7 cellular contexts compared by ENCODE assay signal in the genomic region with DNA sequence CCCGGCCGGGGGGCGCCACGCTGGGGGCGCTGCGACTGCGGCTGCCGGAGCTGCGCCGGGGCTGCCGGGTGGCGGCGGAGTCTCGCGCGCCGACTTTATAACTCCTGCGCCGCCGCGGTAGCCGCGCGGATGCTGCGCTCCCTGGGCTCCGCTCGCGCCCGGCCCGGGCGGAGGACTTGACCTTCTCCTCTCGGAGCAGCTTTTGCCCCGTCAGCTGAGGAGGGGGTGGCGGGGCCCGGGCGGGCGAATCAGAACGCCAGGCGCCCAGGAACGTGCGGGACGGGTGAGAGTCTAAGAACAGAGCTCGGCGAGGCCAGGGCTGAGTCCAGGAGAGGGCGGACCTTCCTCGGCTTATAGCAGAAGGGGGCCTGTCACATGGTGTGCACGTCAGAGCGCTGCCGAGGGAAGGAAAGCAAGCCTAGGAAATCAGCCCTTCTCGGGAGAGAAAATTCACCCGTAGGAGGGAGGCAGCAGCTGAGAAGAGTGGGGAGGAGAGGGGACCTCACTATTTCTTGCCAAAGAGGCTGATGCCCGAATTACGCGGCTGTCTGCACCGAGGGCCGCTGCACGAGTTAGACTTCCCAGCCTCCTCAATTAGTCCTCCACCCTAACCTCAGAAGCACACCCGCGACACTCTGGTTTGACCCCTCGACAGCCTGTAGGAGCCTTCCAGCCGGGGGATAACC. TPM values are rescaled to one million over a fixed set of nuclear protein-coding genes. Genes with fewer than 3 reads are reported as not detected.
DNase-seq lines count a peak whose midpoint lies in the region; ATAC-seq and TF ChIP-seq lines count a peak whose summit lies in the region.

A gene (minus strand): TSS at position 327 of the 686 bp plus-strand sequence. CDS start 415 bp downstream, outside the sequence.

- H3K27ac Mint-ChIP-seq in neural progenitor cell, result no peak within 1 kb of the TSS

- H4K20me1 ChIP-seq in neural progenitor cell (ENCODE audit: low read depth), result peaks cover 62% of the 10 kb centered on the region

- peaks cover 2% of the 10 kb centered on the region for H3K36me3 Mint-ChIP-seq in neural progenitor cell

- H3K4me1 ChIP-seq in foreskin keratinocyte (peaks cover 5% of the 10 kb centered on the region), neural progenitor cell (peaks cover 17% of the 10 kb centered on the region)

- H3K4me1 Mint-ChIP-seq in neural progenitor cell, result peaks cover 26% of the 10 kb centered on the region

- H3K79me2 ChIP-seq in neural progenitor cell (ENCODE audit: low read depth), result no peaks in the 10 kb centered on the region

- peak; percentile 93 for DNase-seq in GM03348 (ENCODE audit: low spot score)
- peak; percentile 35 for DNase-seq in NCI-H524 treated with DMSO at 0.1 percent for 48 hours (lab: John Stamatoyannopoulos, UW)
- peak; percentile 12 for DNase-seq in activated effector memory CD4-positive, alpha-beta T cell treated with Interleukin-2 at 50 U/mL for 16 hours
- DNase-seq in foreskin keratinocyte, result peak; percentile 78 to 91
- DNase-seq in neural progenitor cell (ENCODE audit: low spot score), result peak; percentile 90

- peaks cover 2% of the 10 kb centered on the region for H3K9me3 Mint-ChIP-seq in neural progenitor cell

- H3K4me3 ChIP-seq in neural progenitor cell, result peak within 1 kb of the TSS; percentile 55

- H3K4me2 ChIP-seq in neural progenitor cell, result peak within 1 kb of the TSS; percentile 87

- peaks cover 82% of the 10 kb centered on the region for H3K27me3 Mint-ChIP-seq in neural progenitor cell (ENCODE audit: insufficient read depth, low read depth)

- peak within 1 kb of the TSS; percentile 65 for H2AFZ ChIP-seq in neural progenitor cell (replicated peaks)

- no peaks in the 10 kb centered on the region for H3K36me3 ChIP-seq in neural progenitor cell

- TF ChIP-seq CTCF in foreskin keratinocyte (conservative IDR thresholded peaks at IDR 0.05), result peak; percentile 33
- no peak for TF ChIP-seq CTCF in neural progenitor cell (IDR thresholded peaks at IDR 0.05)

- peaks cover 48% of the 10 kb centered on the region for H3F3A ChIP-seq in neural progenitor cell (ENCODE audit: low read depth)

- peak within 1 kb of the TSS; percentile 16 for H3K27ac ChIP-seq in foreskin keratinocyte
- no peak within 1 kb of the TSS for H3K27ac ChIP-seq in neural progenitor cell

- peak within 1 kb of the TSS; percentile 90 for H3K4me3 Mint-ChIP-seq in neural progenitor cell

- no peak within 1 kb of the TSS for H3K9ac ChIP-seq in neural progenitor cell

- ATAC-seq in HG03432 (IDR thresholded peaks at IDR 0.05; ENCODE audit: unreplicated experiment) (peak; percentile 57), foreskin keratinocyte (peak; percentile 87), GM19463 (IDR thresholded peaks at IDR 0.05; ENCODE audit: unreplicated experiment) (no peak)

- no peaks in the 10 kb centered on the region for H3K9me3 ChIP-seq in neural progenitor cell (ENCODE audit: low read depth)

- H3K27me3 ChIP-seq in foreskin keratinocyte (peaks cover 75% of the 10 kb centered on the region), neural progenitor cell (peaks cover 96% of the 10 kb centered on the region)

RNA-seq across cellular contexts. Expression of the gene that starts here (rescaled TPM):
- total RNA-seq in foreskin keratinocyte, result 28.0 and 30.9 TPM in 2 replicates
- 35.0 and 37.7 TPM in 2 replicates for polyA plus RNA-seq in foreskin keratinocyte
- 0.12 TPM in 1 of 2 replicates, not detected in the other for total RNA-seq in neural progenitor cell (ENCODE audit: low replicate concordance)

Comparison
In these comparisons a context has a peak if more than half of its experiments do, and no peak if none do; other contexts are left out.
1. RNA of the gene that starts here (total RNA-seq): 28.0 to 30.9 TPM in foreskin keratinocyte; 0.12 TPM in neural progenitor cell; every median in the first group is over 10 times any median in the second.
2. Peak in DNase-seq, H3K4me3 ChIP-seq and H3K4me2 ChIP-seq in neural progenitor cell; RNA of the gene not detected or under 1 TPM.
3. DNase-seq: peak in every context shown above with its lines; median percentile 93 in GM03348; 90 in neural progenitor cell; 84 in foreskin keratinocyte; 35 in NCI-H524 treated with DMSO at 0.1 percent for 48 hours; 12 in activated effector memory CD4-positive, alpha-beta T cell treated with Interleukin-2 at 50 U/mL for 16 hours.